Comparison of ENCODE assay signal across 14 cellular contexts in genomic region chr6:25472314-25472713, GRCh38.
DNase-seq lines count a peak whose midpoint lies in the region; ATAC-seq and TF ChIP-seq lines count a peak whose summit lies in the region.
"Had no signal": no experiment of that assay in that cellular context is flagged by ENCODE, and none has a peak within 500 bp of the region (broad histone marks: within the 10 kb centered on the region; RNA-seq: fewer than 3 reads in every experiment).

No MANE protein-coding gene starts in this region.

- no peak for ATAC-seq in left lobe of liver
- ATAC-seq: activated T-cell treated with anti-CD3 and anti-CD28 coated beads, Interleukin-2, amount 50 U/mL, for 4 hours; right cardiac atrium had no signal

- H3K9ac ChIP-seq in neural progenitor cell, result no peak overlapping the region

- peaks cover 15% of the 10 kb centered on the region for H3K36me3 Mint-ChIP-seq in neural progenitor cell

- peaks cover 13% of the 10 kb centered on the region for H3K4me1 ChIP-seq in neural progenitor cell

- no peaks in the 10 kb centered on the region for H4K20me1 ChIP-seq in neural progenitor cell (ENCODE audit: low read depth)

- H3K4me3 Mint-ChIP-seq in neural progenitor cell, result no peak overlapping the region
- H3K4me3 Mint-ChIP-seq: activated T-cell treated with anti-CD3 and anti-CD28 coated beads, Interleukin-2, amount 50 U/mL, for 4 hours had no signal

- H3K79me2 ChIP-seq in neural progenitor cell (ENCODE audit: low read depth), result no peaks in the 10 kb centered on the region

- H3K27ac ChIP-seq in neural progenitor cell, result no peak overlapping the region
- H3K27ac ChIP-seq: tibial artery had no signal

- no peaks in the 10 kb centered on the region for H3K36me3 ChIP-seq in neural progenitor cell

- no peak overlapping the region for H3K27ac Mint-ChIP-seq in neural progenitor cell

- H3K9me3 Mint-ChIP-seq in neural progenitor cell, result no peaks in the 10 kb centered on the region
- H3K9me3 Mint-ChIP-seq: activated T-cell treated with anti-CD3 and anti-CD28 coated beads, Interleukin-2, amount 50 U/mL, for 4 hours had no signal

- H3F3A ChIP-seq in neural progenitor cell (ENCODE audit: low read depth), result no peaks in the 10 kb centered on the region

- H3K27me3 Mint-ChIP-seq in neural progenitor cell (ENCODE audit: insufficient read depth, low read depth), result no peaks in the 10 kb centered on the region

- no peak overlapping the region for H3K4me3 ChIP-seq in astrocyte of the cerebellum (ENCODE audit: low read depth, low read length)
- no peak overlapping the region for H3K4me3 ChIP-seq in neural progenitor cell
- H3K4me3 ChIP-seq: tibial artery had no signal

- H3K4me2 ChIP-seq in neural progenitor cell, result no peak overlapping the region

- H3K27me3 ChIP-seq in neural progenitor cell, result no peaks in the 10 kb centered on the region
- H3K27me3 ChIP-seq: tibial artery had no signal

- H3K4me1 Mint-ChIP-seq in neural progenitor cell, result peaks cover 12% of the 10 kb centered on the region

- no peak overlapping the region for H2AFZ ChIP-seq in neural progenitor cell (replicated peaks)

- DNase-seq in DMS53 (lab: John Stamatoyannopoulos, UW) (peak; percentile 19), DMS53 treated with DMSO at 0.1 percent for 48 hours (lab: John Stamatoyannopoulos, UW; ENCODE audit: unreplicated experiment) (no peak), NAMALWA (ENCODE audit: low spot score) (peak; percentile 33), astrocyte of the cerebellum (ENCODE audit: low read depth) (no peak), neural progenitor cell (ENCODE audit: low spot score) (peak; percentile 56), left lobe of liver (ENCODE audit: low spot score) (no peak)
- no peak for DNase-seq in stimulated activated naive CD4-positive, alpha-beta T cell treated with Interleukin-2 at 50 U/mL for 16 hours (lab: John Stamatoyannopoulos, UW)
- no peak for DNase-seq in activated CD4-positive, alpha-beta T cell treated with anti-CD3 and anti-CD28 coated beads for 4 hours
- DNase-seq: 8988T; activated T-cell treated with anti-CD3 and anti-CD28 coated beads, Interleukin-2, amount 50 U/mL, for 4 hours; anterior cingulate cortex; NCI-H1436; right cardiac atrium; tibial artery had no signal

- TF ChIP-seq CTCF in astrocyte of the cerebellum (IDR thresholded peaks at IDR 0.05; ENCODE audit: low read depth, low read length, missing control alignments) (peak; percentile 36), neural progenitor cell (IDR thresholded peaks at IDR 0.05) (peak; percentile 42)

- H3K9me3 ChIP-seq in neural progenitor cell (ENCODE audit: low read depth), result no peaks in the 10 kb centered on the region
- H3K9me3 ChIP-seq: tibial artery had no signal

- in situ Hi-C loops in astrocyte of the cerebellum (cut with HindIII; ENCODE audit: low sequenced_read_pairs), result no loop called here

Comparison
In these comparisons a context has a peak if more than half of its experiments do, and no peak if none do; other contexts are left out.
1. DNase-seq: peak in DMS53 (single experiment), NAMALWA (single experiment) and neural progenitor cell (single experiment); none in DMS53 treated with DMSO at 0.1 percent for 48 hours (single experiment), astrocyte of the cerebellum (single experiment), stimulated activated naive CD4-positive, alpha-beta T cell treated with Interleukin-2 at 50 U/mL for 16 hours (single experiment), activated CD4-positive, alpha-beta T cell treated with anti-CD3 and anti-CD28 coated beads for 4 hours (0 of 2) and left lobe of liver (single experiment).